In the genomic region with DNA sequence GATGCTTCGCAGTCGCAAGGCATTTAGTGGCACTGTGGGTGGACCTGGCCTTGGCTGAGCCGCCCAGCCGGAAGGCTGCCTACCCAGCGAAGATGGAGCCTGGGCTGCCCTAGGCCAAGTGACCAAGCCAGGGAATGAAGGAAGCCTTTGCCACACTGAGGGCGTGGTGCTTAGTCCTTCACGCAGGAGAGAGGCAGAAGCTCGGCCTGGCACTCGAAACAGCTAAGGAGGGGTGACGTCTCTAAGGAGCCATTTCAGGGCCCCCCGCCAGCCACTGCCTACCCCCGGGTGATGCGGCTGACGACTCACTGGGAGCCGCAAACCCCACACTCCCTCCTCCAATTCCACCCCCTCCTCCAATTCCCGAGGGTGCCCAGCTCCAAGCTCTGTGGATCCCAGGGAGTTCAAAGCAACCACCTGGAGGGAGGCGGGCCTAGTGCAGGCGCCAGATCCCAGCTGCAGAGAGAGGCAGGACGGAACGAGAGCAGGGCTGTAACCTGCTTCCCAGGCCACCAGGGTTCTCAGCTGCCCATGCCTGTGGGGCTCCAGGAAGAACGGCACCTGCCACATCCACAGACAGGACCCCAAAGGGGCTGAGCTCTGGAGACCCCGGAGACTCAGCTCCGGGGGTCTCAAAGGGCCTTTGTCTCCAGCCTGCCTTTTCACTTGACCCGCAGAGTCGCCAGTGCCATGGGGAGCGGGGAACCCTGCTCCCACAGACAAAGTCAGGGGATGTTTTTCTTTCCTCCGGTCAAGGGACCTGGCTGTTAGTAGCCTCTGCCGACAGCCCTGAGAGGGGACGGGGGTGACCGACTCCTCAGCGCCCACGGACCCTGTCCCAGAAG, we compare ENCODE assay signal across 1 cellular context.
TF ChIP-seq lines count a peak whose summit lies in the region.

No MANE protein-coding gene starts in this region.

TF ChIP-seq in HCT116, 20 proteins besides CTCF, POLR2A, EP300 and RAD21 (continued from another document):
- TF ChIP-seq ZBTB33 (IDR thresholded peaks at IDR 0.05; ENCODE audit: extremely low read depth, insufficient replicate concordance, low read length) (no peak), TCF7L2 (IDR thresholded peaks at IDR 0.05; ENCODE audit: borderline replicate concordance, extremely low read depth, insufficient read depth, insufficient read length) (no peak), SIN3A (IDR thresholded peaks at IDR 0.05; ENCODE audit: low read depth) (no peak), ELF1 (IDR thresholded peaks at IDR 0.05; ENCODE audit: borderline replicate concordance, low read depth) (no peak), POLR2AphosphoS5 (IDR thresholded peaks at IDR 0.05; ENCODE audit: low read depth, low read length) (no peak), EZH2 (IDR thresholded peaks at IDR 0.05) (no peak)
- TF ChIP-seq, protein P1, sequence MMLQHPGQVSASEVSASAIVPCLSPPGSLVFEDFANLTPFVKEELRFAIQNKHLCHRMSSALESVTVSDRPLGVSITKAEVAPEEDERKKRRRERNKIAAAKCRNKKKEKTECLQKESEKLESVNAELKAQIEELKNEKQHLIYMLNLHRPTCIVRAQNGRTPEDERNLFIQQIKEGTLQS (IDR thresholded peaks at IDR 0.05), result no peak
- TF ChIP-seq, protein P2, sequence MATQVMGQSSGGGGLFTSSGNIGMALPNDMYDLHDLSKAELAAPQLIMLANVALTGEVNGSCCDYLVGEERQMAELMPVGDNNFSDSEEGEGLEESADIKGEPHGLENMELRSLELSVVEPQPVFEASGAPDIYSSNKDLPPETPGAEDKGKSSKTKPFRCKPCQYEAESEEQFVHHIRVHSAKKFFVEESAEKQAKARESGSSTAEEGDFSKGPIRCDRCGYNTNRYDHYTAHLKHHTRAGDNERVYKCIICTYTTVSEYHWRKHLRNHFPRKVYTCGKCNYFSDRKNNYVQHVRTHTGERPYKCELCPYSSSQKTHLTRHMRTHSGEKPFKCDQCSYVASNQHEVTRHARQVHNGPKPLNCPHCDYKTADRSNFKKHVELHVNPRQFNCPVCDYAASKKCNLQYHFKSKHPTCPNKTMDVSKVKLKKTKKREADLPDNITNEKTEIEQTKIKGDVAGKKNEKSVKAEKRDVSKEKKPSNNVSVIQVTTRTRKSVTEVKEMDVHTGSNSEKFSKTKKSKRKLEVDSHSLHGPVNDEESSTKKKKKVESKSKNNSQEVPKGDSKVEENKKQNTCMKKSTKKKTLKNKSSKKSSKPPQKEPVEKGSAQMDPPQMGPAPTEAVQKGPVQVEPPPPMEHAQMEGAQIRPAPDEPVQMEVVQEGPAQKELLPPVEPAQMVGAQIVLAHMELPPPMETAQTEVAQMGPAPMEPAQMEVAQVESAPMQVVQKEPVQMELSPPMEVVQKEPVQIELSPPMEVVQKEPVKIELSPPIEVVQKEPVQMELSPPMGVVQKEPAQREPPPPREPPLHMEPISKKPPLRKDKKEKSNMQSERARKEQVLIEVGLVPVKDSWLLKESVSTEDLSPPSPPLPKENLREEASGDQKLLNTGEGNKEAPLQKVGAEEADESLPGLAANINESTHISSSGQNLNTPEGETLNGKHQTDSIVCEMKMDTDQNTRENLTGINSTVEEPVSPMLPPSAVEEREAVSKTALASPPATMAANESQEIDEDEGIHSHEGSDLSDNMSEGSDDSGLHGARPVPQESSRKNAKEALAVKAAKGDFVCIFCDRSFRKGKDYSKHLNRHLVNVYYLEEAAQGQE (IDR thresholded peaks at IDR 0.05; ENCODE audit: low read depth), result no peak
